ENCODE assay signal across 1 cellular context in genomic region chr9:133862585-133863041, GRCh38.
TF ChIP-seq lines count a peak whose summit lies in the region.

No MANE protein-coding gene starts in this region.

TF ChIP-seq in WTC11, 78 proteins besides CTCF, POLR2A, EP300 and RAD21 (continued from another document):
- TF ChIP-seq ZBTB21 (CRISPR knock-in tag; IDR thresholded peaks at IDR 0.05; ENCODE audit: borderline replicate concordance): no peak
- TF ChIP-seq, protein P1, sequence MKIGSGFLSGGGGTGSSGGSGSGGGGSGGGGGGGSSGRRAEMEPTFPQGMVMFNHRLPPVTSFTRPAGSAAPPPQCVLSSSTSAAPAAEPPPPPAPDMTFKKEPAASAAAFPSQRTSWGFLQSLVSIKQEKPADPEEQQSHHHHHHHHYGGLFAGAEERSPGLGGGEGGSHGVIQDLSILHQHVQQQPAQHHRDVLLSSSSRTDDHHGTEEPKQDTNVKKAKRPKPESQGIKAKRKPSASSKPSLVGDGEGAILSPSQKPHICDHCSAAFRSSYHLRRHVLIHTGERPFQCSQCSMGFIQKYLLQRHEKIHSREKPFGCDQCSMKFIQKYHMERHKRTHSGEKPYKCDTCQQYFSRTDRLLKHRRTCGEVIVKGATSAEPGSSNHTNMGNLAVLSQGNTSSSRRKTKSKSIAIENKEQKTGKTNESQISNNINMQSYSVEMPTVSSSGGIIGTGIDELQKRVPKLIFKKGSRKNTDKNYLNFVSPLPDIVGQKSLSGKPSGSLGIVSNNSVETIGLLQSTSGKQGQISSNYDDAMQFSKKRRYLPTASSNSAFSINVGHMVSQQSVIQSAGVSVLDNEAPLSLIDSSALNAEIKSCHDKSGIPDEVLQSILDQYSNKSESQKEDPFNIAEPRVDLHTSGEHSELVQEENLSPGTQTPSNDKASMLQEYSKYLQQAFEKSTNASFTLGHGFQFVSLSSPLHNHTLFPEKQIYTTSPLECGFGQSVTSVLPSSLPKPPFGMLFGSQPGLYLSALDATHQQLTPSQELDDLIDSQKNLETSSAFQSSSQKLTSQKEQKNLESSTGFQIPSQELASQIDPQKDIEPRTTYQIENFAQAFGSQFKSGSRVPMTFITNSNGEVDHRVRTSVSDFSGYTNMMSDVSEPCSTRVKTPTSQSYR (CRISPR knock-in tag; IDR thresholded peaks at IDR 0.05): no peak
- TF ChIP-seq ZMAT4 (CRISPR knock-in tag; IDR thresholded peaks at IDR 0.05): no peak
- no peak for TF ChIP-seq OVOL2 (CRISPR knock-in tag; IDR thresholded peaks at IDR 0.05; ENCODE audit: borderline replicate concordance)
- TF ChIP-seq HMGXB4 (CRISPR knock-in tag; IDR thresholded peaks at IDR 0.05): no peak
- TF ChIP-seq NFE2L1 (CRISPR knock-in tag; IDR thresholded peaks at IDR 0.05): no peak
- TF ChIP-seq, protein P2, sequence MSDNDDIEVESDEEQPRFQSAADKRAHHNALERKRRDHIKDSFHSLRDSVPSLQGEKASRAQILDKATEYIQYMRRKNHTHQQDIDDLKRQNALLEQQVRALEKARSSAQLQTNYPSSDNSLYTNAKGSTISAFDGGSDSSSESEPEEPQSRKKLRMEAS (CRISPR knock-in tag; IDR thresholded peaks at IDR 0.05): no peak
- no peak for TF ChIP-seq PRRX2 (CRISPR knock-in tag; IDR thresholded peaks at IDR 0.05)
- no peak for TF ChIP-seq NR1H2 (CRISPR knock-in tag; IDR thresholded peaks at IDR 0.05)
- TF ChIP-seq CBFB (CRISPR knock-in tag; IDR thresholded peaks at IDR 0.05; ENCODE audit: low read depth): no peak
- TF ChIP-seq KAT7 (CRISPR knock-in tag; IDR thresholded peaks at IDR 0.05; ENCODE audit: borderline replicate concordance): no peak
- no peak for TF ChIP-seq FOXP4 (CRISPR knock-in tag; IDR thresholded peaks at IDR 0.05)
